Comparison of ENCODE assay signal across 16 cellular contexts in genomic region chr11:61442616-61443015, GRCh38.
"Had no signal": no experiment of that assay in that cellular context is flagged by ENCODE, and none has a peak within 500 bp of the region (broad histone marks: within the 10 kb centered on the region; RNA-seq: fewer than 3 reads in every experiment).

No MANE protein-coding gene starts in this region.

- H3K9me3 Mint-ChIP-seq: activated CD8-positive, alpha-beta T cell treated with anti-CD3 and anti-CD28 coated beads for 36 hours had no signal

- H3K27me3 ChIP-seq: adrenal gland, SJCRH30, stomach, vagina had no signal

- H3K4me3 ChIP-seq: adrenal gland, SJCRH30, stomach, vagina had no signal

- H3K4me3 Mint-ChIP-seq: activated CD8-positive, alpha-beta T cell treated with anti-CD3 and anti-CD28 coated beads for 36 hours; nephron had no signal

- H3K9me3 ChIP-seq: adrenal gland, SJCRH30, stomach, vagina had no signal

- H3K4me1 ChIP-seq: SJCRH30 had no signal

- H3K27ac ChIP-seq: adrenal gland, SJCRH30, stomach, vagina had no signal

- H3K27me3 Mint-ChIP-seq: activated CD8-positive, alpha-beta T cell treated with anti-CD3 and anti-CD28 coated beads for 36 hours had no signal

- ATAC-seq: activated CD8-positive, alpha-beta T cell treated with anti-CD3 and anti-CD28 coated beads for 36 hours; sciatic nerve had no signal

- H3K27ac Mint-ChIP-seq: nephron had no signal

- DNase-seq: activated CD4-positive, CD25-positive, alpha-beta regulatory T cell treated with anti-CD3 and anti-CD28 coated beads, Interleukin-2, amount 50 U/mL, for 72 hours; activated CD8-positive, alpha-beta memory T cell treated with anti-CD3 and anti-CD28 coated beads, Interleukin-2, amount 50 U/mL, for 48 hours; activated CD8-positive, alpha-beta T cell treated with anti-CD3 and anti-CD28 coated beads for 36 hours; activated effector memory CD4-positive, alpha-beta T cell treated with Interleukin-2 at 50 U/mL for 16 hours; adrenal gland; caudate nucleus; cortex of kidney; effector memory CD4-positive, alpha-beta T cell; occipital lobe; SJCRH30; stimulated activated CD4-positive, alpha-beta T cell treated with anti-CD3 and anti-CD28 coated beads, Interleukin-4, amount 100 ng/mL, for 1 hour; stimulated activated CD8-positive, alpha-beta memory T cell treated with anti-CD3 and anti-CD28 coated beads, Interleukin-4, amount 100 ng/mL, for 48 hours; stomach had no signal
